Comparison of ENCODE assay signal across 1 cellular context in genomic region chr11:518463-519202, GRCh38.
A peak's percentile ranks its signal among the peaks of the same experiment; 100 is the strongest.
TF ChIP-seq lines count a peak whose summit lies in the region.

No MANE protein-coding gene starts in this region.

TF ChIP-seq in HepG2, 621 proteins besides CTCF, POLR2A, EP300 and RAD21 (continued from another document and continues in another):
- TF ChIP-seq KIAA2018 (CRISPR knock-in tag; IDR thresholded peaks at IDR 0.05; ENCODE audit: borderline replicate concordance): 0 out of 2 replicates have a peak, but pooled peaks have one; percentile 68
- TF ChIP-seq ZNF776 (CRISPR knock-in tag; IDR thresholded peaks at IDR 0.05): peak; percentile 47; the same call in 1 of the 2 replicates
- peak; percentile 78; the same call in 1 of the 2 replicates for TF ChIP-seq RFXANK (CRISPR knock-in tag; IDR thresholded peaks at IDR 0.05)
- no peak for TF ChIP-seq MZF1 (CRISPR knock-in tag; IDR thresholded peaks at IDR 0.05; ENCODE audit: borderline replicate concordance)
- peak; percentile 33; the same call in 1 of the 2 replicates for TF ChIP-seq SMAD1 (CRISPR knock-in tag; IDR thresholded peaks at IDR 0.05; ENCODE audit: borderline replicate concordance, low read depth)
- TF ChIP-seq ZNF839 (CRISPR knock-in tag; IDR thresholded peaks at IDR 0.05; ENCODE audit: borderline replicate concordance): no peak
- no peak for TF ChIP-seq SMARCC2 (IDR thresholded peaks at IDR 0.05)
- peak; percentile 52; the same call in 1 of the 2 replicates for TF ChIP-seq ZBTB14 (CRISPR knock-in tag; IDR thresholded peaks at IDR 0.05)
- TF ChIP-seq MED1 (CRISPR knock-in tag; IDR thresholded peaks at IDR 0.05): peak; percentile 61
- no peak for TF ChIP-seq CERS6 (CRISPR knock-in tag; IDR thresholded peaks at IDR 0.05)
- TF ChIP-seq ZNF770 (CRISPR knock-in tag; IDR thresholded peaks at IDR 0.05): no peak; the same call in 1 of the 2 replicates
- TF ChIP-seq FOXC1 (CRISPR knock-in tag; IDR thresholded peaks at IDR 0.05; ENCODE audit: borderline replicate concordance): peak; percentile 88
- TF ChIP-seq ZNF446 (CRISPR knock-in tag; IDR thresholded peaks at IDR 0.05): peak; percentile 43; the same call in 1 of the 2 replicates
- no peak for TF ChIP-seq KDM6A (CRISPR knock-in tag; IDR thresholded peaks at IDR 0.05; ENCODE audit: low read depth)
- no peak; the same call in none of the 2 replicates for TF ChIP-seq ZNF547 (CRISPR knock-in tag; IDR thresholded peaks at IDR 0.05)
- TF ChIP-seq TBX2 (CRISPR knock-in tag; IDR thresholded peaks at IDR 0.05; ENCODE audit: borderline replicate concordance): peak; percentile 88
- TF ChIP-seq EED (CRISPR knock-in tag; IDR thresholded peaks at IDR 0.05): 0 out of 2 replicates have a peak, but pooled peaks have one; percentile 38
- no peak for TF ChIP-seq PLRG1 (conservative IDR thresholded peaks at IDR 0.05)
- TF ChIP-seq ELF1 (CRISPR knock-in tag; IDR thresholded peaks at IDR 0.05): no peak
- TF ChIP-seq ZFX (CRISPR knock-in tag; IDR thresholded peaks at IDR 0.05; ENCODE audit: low read depth): peak; percentile 50; the same call in 1 of the 2 replicates
- no peak for TF ChIP-seq ZNF136 (CRISPR knock-in tag; IDR thresholded peaks at IDR 0.05; ENCODE audit: low read depth)
- TF ChIP-seq HMGXB3 (CRISPR knock-in tag; IDR thresholded peaks at IDR 0.05; ENCODE audit: borderline replicate concordance): peak; percentile 48; the same call in 1 of the 2 replicates
- no peak for TF ChIP-seq ZNF773 (CRISPR knock-in tag; IDR thresholded peaks at IDR 0.05; ENCODE audit: borderline replicate concordance)
- TF ChIP-seq KLF11 (CRISPR knock-in tag; IDR thresholded peaks at IDR 0.05): no peak
- TF ChIP-seq ZNF275 (CRISPR knock-in tag; IDR thresholded peaks at IDR 0.05; ENCODE audit: borderline replicate concordance): peak; percentile 63; the same call in 1 of the 2 replicates
- peak; percentile 76; the same call in 1 of the 2 replicates for TF ChIP-seq ATF7-NPFF (CRISPR knock-in tag; IDR thresholded peaks at IDR 0.05; ENCODE audit: low read depth)
- peak; percentile 18; the same call in 1 of the 2 replicates for TF ChIP-seq ZNF768 (CRISPR knock-in tag; IDR thresholded peaks at IDR 0.05)
- peak; percentile 59; the same call in 1 of the 2 replicates for TF ChIP-seq ZNF558 (CRISPR knock-in tag; IDR thresholded peaks at IDR 0.05; ENCODE audit: borderline replicate concordance)
- TF ChIP-seq LCORL (IDR thresholded peaks at IDR 0.05): no peak
- peak; percentile 68; the same call in 1 of the 2 replicates for TF ChIP-seq LCORL (CRISPR knock-in tag; IDR thresholded peaks at IDR 0.05)
- peak; percentile 56; the same call in 1 of the 2 replicates for TF ChIP-seq BCL3 (CRISPR knock-in tag; IDR thresholded peaks at IDR 0.05)
- TF ChIP-seq GTF2F1 (IDR thresholded peaks at IDR 0.05; ENCODE audit: low read length): peak; percentile 56; the same call in 1 of the 2 replicates
- TF ChIP-seq ZNF749 (CRISPR knock-in tag; IDR thresholded peaks at IDR 0.05; ENCODE audit: borderline replicate concordance): no peak
- TF ChIP-seq ARID3A (IDR thresholded peaks at IDR 0.05; ENCODE audit: low read depth, low read length): peak; percentile 53; the same call in 1 of the 2 replicates
- peak; percentile 50 for TF ChIP-seq HNRNPK (IDR thresholded peaks at IDR 0.05; ENCODE audit: low read depth, low read length, poor library complexity, severe bottlenecking)
- no peak for TF ChIP-seq ZNF75D (CRISPR knock-in tag; IDR thresholded peaks at IDR 0.05; ENCODE audit: borderline replicate concordance)
- 0 out of 2 replicates have a peak, but pooled peaks have one; percentile 25 for TF ChIP-seq ARNT2 (CRISPR knock-in tag; IDR thresholded peaks at IDR 0.05; ENCODE audit: low read depth)
